10 cellular contexts compared by ENCODE assay signal in genomic region chr4:76704133-76704881, GRCh38.
DNase-seq lines count a peak whose midpoint lies in the region; ATAC-seq and TF ChIP-seq lines count a peak whose summit lies in the region.
"Had no signal": no experiment of that assay in that cellular context is flagged by ENCODE, and none has a peak within 500 bp of the region (broad histone marks: within the 10 kb centered on the region; RNA-seq: fewer than 3 reads in every experiment).

No MANE protein-coding gene starts in this region.

- H3K27me3 ChIP-seq in NT2/D1 (ENCODE audit: insufficient read depth, insufficient read length) (no peaks in the 10 kb centered on the region), Karpas-422 (ENCODE audit: low read length) (no peaks in the 10 kb centered on the region)

- H4K20me1 ChIP-seq in Karpas-422 (ENCODE audit: insufficient read depth, low read depth, low read length), result no peaks in the 10 kb centered on the region

- TF ChIP-seq CTCF in C4-2B (conservative IDR thresholded peaks at IDR 0.05) (no peak), mesothelial cell of epicardium (IDR thresholded peaks at IDR 0.05; ENCODE audit: unreplicated experiment) (no peak)

- H3K9ac ChIP-seq in NT2/D1 (ENCODE audit: insufficient read length, low read depth) (no peak overlapping the region), Karpas-422 (ENCODE audit: low read length) (no peak overlapping the region)

- H3K4me3 ChIP-seq in NT2/D1 (ENCODE audit: insufficient read length, low read depth), result no peak overlapping the region
- no peak overlapping the region for H3K4me3 ChIP-seq in Karpas-422 (ENCODE audit: low read length)

- H2AFZ ChIP-seq in Karpas-422 (ENCODE audit: low read length), result no peak overlapping the region

- no peak overlapping the region for H3K4me3 Mint-ChIP-seq in mesothelial cell of epicardium
- H3K4me3 Mint-ChIP-seq: CD4-positive, alpha-beta memory T cell had no signal

- DNase-seq in NT2/D1 (ENCODE audit: low read depth, low spot score) (peak; percentile 54), mesothelial cell of epicardium (ENCODE audit: low spot score in 2 of 2, unreplicated experiment in 2 of 2) (no peak), Karpas-422 (no peak), occipital lobe (lab: John Stamatoyannopoulos, UW) (no peak)
- DNase-seq: CD4-positive, alpha-beta memory T cell; stimulated activated CD4-positive, alpha-beta T cell treated with anti-CD3 and anti-CD28 coated beads, Interleukin-2, amount 100 ng/mL, for 24 hours had no signal

- no peaks in the 10 kb centered on the region for H3K9me3 Mint-ChIP-seq in mesothelial cell of epicardium
- H3K9me3 Mint-ChIP-seq: CD4-positive, alpha-beta memory T cell had no signal

- peaks cover 13% of the 10 kb centered on the region for H3K36me3 Mint-ChIP-seq in mesothelial cell of epicardium
- H3K36me3 Mint-ChIP-seq: CD4-positive, alpha-beta memory T cell had no signal

- ATAC-seq in esophagus mucosa, result peak; percentile 87
- no peak for ATAC-seq in HG03342 (IDR thresholded peaks at IDR 0.05; ENCODE audit: unreplicated experiment)
- no peak for ATAC-seq in HG03196 (IDR thresholded peaks at IDR 0.05; ENCODE audit: unreplicated experiment)

- H3K4me2 ChIP-seq in Karpas-422 (ENCODE audit: low read depth, low read length, poor library complexity, severe bottlenecking), result no peak overlapping the region

- H3K4me1 Mint-ChIP-seq in mesothelial cell of epicardium, result peaks cover 55% of the 10 kb centered on the region
- H3K4me1 Mint-ChIP-seq: CD4-positive, alpha-beta memory T cell had no signal

- H3K79me2 ChIP-seq in Karpas-422 (ENCODE audit: low read length), result no peaks in the 10 kb centered on the region

- H3K27ac ChIP-seq in C4-2B (peak overlapping the region; percentile 87), Karpas-422 (ENCODE audit: low read length) (no peak overlapping the region)

- peak overlapping the region; percentile 89 for H3K27ac Mint-ChIP-seq in mesothelial cell of epicardium
- H3K27ac Mint-ChIP-seq: CD4-positive, alpha-beta memory T cell had no signal

- no peaks in the 10 kb centered on the region for H3K27me3 Mint-ChIP-seq in mesothelial cell of epicardium (ENCODE audit: low read depth)

- H3K36me3 ChIP-seq in NT2/D1 (ENCODE audit: insufficient read depth, insufficient read length, low read length) (no peaks in the 10 kb centered on the region), Karpas-422 (ENCODE audit: insufficient read depth, low read length) (no peaks in the 10 kb centered on the region)

- no peaks in the 10 kb centered on the region for H3K9me3 ChIP-seq in NT2/D1 (ENCODE audit: insufficient read depth, low read length)
- no peaks in the 10 kb centered on the region for H3K9me3 ChIP-seq in Karpas-422 (ENCODE audit: low read length)

- no peaks in the 10 kb centered on the region for H3K9me2 ChIP-seq in Karpas-422 (replicated peaks; ENCODE audit: insufficient read depth, low read length)

- H3K4me1 ChIP-seq in NT2/D1 (ENCODE audit: insufficient read depth, insufficient read length) (no peaks in the 10 kb centered on the region), Karpas-422 (ENCODE audit: low read length) (no peaks in the 10 kb centered on the region)
